ENCODE assay signal across 8 cellular contexts in the genomic region with DNA sequence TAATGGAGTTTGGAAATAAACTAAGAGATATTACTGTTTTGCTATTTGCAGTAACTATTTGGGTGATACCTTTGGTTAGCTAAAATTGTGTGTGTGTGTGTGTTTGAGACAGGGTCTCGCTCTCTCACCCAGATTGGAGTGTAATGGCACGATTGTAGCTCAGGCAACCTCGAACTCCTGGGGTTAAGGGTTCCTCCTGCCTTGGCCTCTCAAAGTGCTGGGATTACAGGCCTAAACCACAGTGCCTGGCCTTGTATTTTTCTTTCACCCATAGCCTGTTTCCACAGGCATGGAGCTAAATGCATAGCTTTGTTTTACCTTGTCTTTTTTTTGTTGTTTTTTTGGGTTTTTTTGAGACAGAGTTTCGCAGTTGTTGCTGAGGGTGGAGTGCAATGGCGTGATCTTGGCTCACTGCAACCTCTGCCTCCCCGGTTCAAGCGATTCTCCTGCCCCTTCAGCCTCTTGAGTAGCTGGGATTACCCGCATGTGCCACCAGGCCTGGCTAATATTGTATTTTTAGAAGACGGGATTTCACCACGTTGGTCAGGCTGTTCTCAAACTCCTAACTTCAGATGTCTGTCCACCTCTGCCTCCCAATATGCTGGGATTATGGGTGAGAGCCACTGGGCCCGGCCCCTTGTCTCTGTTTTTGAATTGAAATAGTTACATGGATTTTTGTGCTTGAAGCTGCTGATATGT. TPM values are rescaled to one million over a fixed set of nuclear protein-coding genes. Genes with fewer than 3 reads are reported as not detected.
DNase-seq lines count a peak whose midpoint lies in the region; ATAC-seq and TF ChIP-seq lines count a peak whose summit lies in the region.

No MANE protein-coding gene starts in this region.

- peak overlapping the region; percentile 8 to 70 for H3K4me3 ChIP-seq in CD4-positive, alpha-beta memory T cell (ENCODE audit: low read length in 2 of 2)
- H3K4me3 ChIP-seq in Panc1 (ENCODE audit: low read depth in 2 of 2, low read length in 2 of 2) (peak overlapping the region; percentile 98; a peak in 3 of 4 replicates), epithelial cell of proximal tubule (ENCODE audit: low read depth, low read length) (peak overlapping the region; percentile 99), neutrophil (ENCODE audit: low read depth in 1 of 2, low read length in 1 of 2) (peak overlapping the region; percentile 21 to 37)

- peaks cover 41 to 74% (median 54%) of the 10 kb centered on the region in 4 donors for H3K4me1 Mint-ChIP-seq in CD4-positive, alpha-beta memory T cell

- H3K9me3 ChIP-seq in CD4-positive, alpha-beta memory T cell (ENCODE audit: control insufficient read depth in 1 of 2, low read length in 2 of 2): no peaks in the 10 kb centered on the region
- H3K9me3 ChIP-seq in Panc1 (ENCODE audit: control insufficient read depth, insufficient read depth, low read depth, low read length) (no peaks in the 10 kb centered on the region), neutrophil (no peaks in the 10 kb centered on the region)

- peak overlapping the region; percentile 85 to 99 (median 93) for H3K27ac Mint-ChIP-seq in CD4-positive, alpha-beta memory T cell

- TF ChIP-seq CTCF in Panc1 (IDR thresholded peaks at IDR 0.05) (no peak), epithelial cell of proximal tubule (conservative IDR thresholded peaks at IDR 0.05; ENCODE audit: low read depth, low read length) (no peak), neutrophil (IDR thresholded peaks at IDR 0.05) (no peak)

- peaks cover 3% of the 10 kb centered on the region for H3K36me3 ChIP-seq in CD4-positive, alpha-beta memory T cell (ENCODE audit: insufficient read depth, low read length)
- H3K36me3 ChIP-seq in Panc1 (ENCODE audit: control insufficient read depth, insufficient read depth, low read length): peaks cover 15% of the 10 kb centered on the region
- peaks cover 12% of the 10 kb centered on the region for H3K36me3 ChIP-seq in neutrophil

- H3K27me3 ChIP-seq in CD4-positive, alpha-beta memory T cell (ENCODE audit: insufficient read depth, low read length): no peaks in the 10 kb centered on the region
- H3K27me3 ChIP-seq in Panc1 (ENCODE audit: control insufficient read depth, insufficient read depth, low read length) (no peaks in the 10 kb centered on the region), neutrophil (no peaks in the 10 kb centered on the region)

- ATAC-seq in Panc1: no peak
- no peak for ATAC-seq in HG03039 (IDR thresholded peaks at IDR 0.05; ENCODE audit: unreplicated experiment)

- peak overlapping the region; percentile 88 to 99 (median 97) for H3K4me3 Mint-ChIP-seq in CD4-positive, alpha-beta memory T cell

- intact Hi-C loops in CD4-positive, alpha-beta memory T cell (cut with micrococcal nuclease): no loop called here
- intact Hi-C loops in Panc1 (cut with micrococcal nuclease; ENCODE audit: unreplicated experiment): no loop called here

- in situ Hi-C loops in Panc1 (cut with HindIII; ENCODE audit: low pct_unique_long_range_greater_than_20kb, low sequenced_read_pairs): no loop called here

- H3K4me1 ChIP-seq in CD4-positive, alpha-beta memory T cell (ENCODE audit: insufficient read depth, low read length): peaks cover 82% of the 10 kb centered on the region
- H3K4me1 ChIP-seq in Panc1 (ENCODE audit: control insufficient read depth, insufficient read depth, low read length) (peaks cover 8% of the 10 kb centered on the region; the same call in 1 of the 2 replicates), neutrophil (ENCODE audit: control insufficient read depth in 1 of 2, insufficient read depth in 1 of 2, low read depth in 1 of 2, low read length in 1 of 2) (peaks cover 85 to 97% of the 10 kb centered on the region in 2 experiments)

- no peak for DNase-seq in CD4-positive, alpha-beta memory T cell
- DNase-seq in Panc1 (ENCODE audit: low read depth, low spot score): no peak
- DNase-seq in epithelial cell of proximal tubule (ENCODE audit: low read depth): no peak
- DNase-seq in EL: no peak
- no peak for DNase-seq in effector CD4-positive, alpha-beta T cell
- no peak for DNase-seq in COLO668 (lab: John Stamatoyannopoulos, UW; ENCODE audit: unreplicated experiment)

- no TSS peak for BruUV-seq in Panc1 (replicated peaks; lab: Mats Ljungman, UMichigan)

- CTCF ChIA-PET in CD4-positive, alpha-beta memory T cell (lab: Charles Lee; ENCODE audit: partially characterized antibody): interaction anchor here (0.8 to 2.5 kb wide), 3 partner anchors 12 to 41 kb away, joined by 4 to 7 read pairs (median 6); no protein-coding TSS in a partner anchor
- CTCF ChIA-PET in Panc1 (lab: Charles Lee): interaction anchor here (0.6 kb wide), 1 partner anchor 228 kb away, joined by 3 read pairs; the partner anchor contains the start of gene MIER3

- no peaks in the 10 kb centered on the region for H3K27me3 Mint-ChIP-seq in CD4-positive, alpha-beta memory T cell

- H3K27ac ChIP-seq in CD4-positive, alpha-beta memory T cell (ENCODE audit: low read depth, low read length): peak overlapping the region; percentile 99
- H3K27ac ChIP-seq in Panc1 (ENCODE audit: low read length) (0 out of 2 replicates have a peak overlapping the region, but pooled peaks have one; percentile 37), neutrophil (peak overlapping the region; percentile 72)

- peaks cover 33 to 58% of the 10 kb centered on the region in 2 donors for H3K36me3 Mint-ChIP-seq in CD4-positive, alpha-beta memory T cell

- H3K9me3 Mint-ChIP-seq in CD4-positive, alpha-beta memory T cell: no peaks in the 10 kb centered on the region

- POLR2A ChIA-PET in CD4-positive, alpha-beta memory T cell (lab: Charles Lee; ENCODE audit: partially characterized antibody): interaction anchor here (0.6 to 1.4 kb wide), 3 partner anchors 9 to 16 kb away, joined by 3 to 6 read pairs (median 3); no protein-coding TSS in a partner anchor
- POLR2A ChIA-PET in Panc1 (lab: Charles Lee): no interaction called here

RNA-seq across cellular contexts. Expression of gene GPBP1, which starts 5.6 kb away (rescaled TPM):
- 100 to 1,000 TPM; 136 to 137 TPM for total RNA-seq in CD4-positive, alpha-beta memory T cell
- polyA plus RNA-seq in CD4-positive, alpha-beta memory T cell: 100 to 1,000 TPM in 1 of 2 donors, 10 to 100 TPM in 1; 92.1 to 104 TPM
- total RNA-seq in Panc1 (2021; ENCODE audit: unreplicated experiment) (54.4 TPM), epithelial cell of proximal tubule (36.5 and 41.1 TPM in 2 replicates)
- polyA plus RNA-seq in Panc1 (2012; ENCODE audit: insufficient read length): 23.9 TPM

Comparison
In these comparisons a context has a peak if more than half of its experiments do, and no peak if none do; other contexts are left out.
1. H3K27ac ChIP-seq: peak in every context shown above with its lines; median percentile 99 in CD4-positive, alpha-beta memory T cell; 72 in neutrophil; 37 in Panc1.
2. H3K4me3 ChIP-seq: peak in every context shown above with its lines; median percentile 99 in epithelial cell of proximal tubule; 98 in Panc1; 39 in CD4-positive, alpha-beta memory T cell; 29 in neutrophil.